ENCODE assay signal across 2 cellular contexts in genomic region chr2:104867351-104868080, GRCh38.
TF ChIP-seq lines count a peak whose summit lies in the region.

No MANE protein-coding gene starts in this region.

TF ChIP-seq in H1, 55 proteins besides CTCF, POLR2A, EP300 and RAD21:
- TF ChIP-seq RBBP5 (IDR thresholded peaks at IDR 0.05; ENCODE audit: borderline replicate concordance, low read depth, low read length) (no peak), CTBP2 (IDR thresholded peaks at IDR 0.05; ENCODE audit: borderline replicate concordance, insufficient read depth, insufficient read length, low read length) (peak; percentile 86), RNF2 (IDR thresholded peaks at IDR 0.05; ENCODE audit: borderline replicate concordance, low read depth, low read length, missing control alignments, poor library complexity, severe bottlenecking) (peak; percentile 41), KDM4A (IDR thresholded peaks at IDR 0.05; ENCODE audit: low read depth, low read length, severe bottlenecking) (peak; percentile 53), GTF2F1 (IDR thresholded peaks at IDR 0.05; ENCODE audit: borderline replicate concordance, low read depth, low read length) (no peak), EZH2 (IDR thresholded peaks at IDR 0.05; ENCODE audit: low read depth, low read length, severe bottlenecking) (peak; percentile 61)
TF ChIP-seq in H1: peak in this region for 4.

TF ChIP-seq in HepG2, 621 proteins besides CTCF, POLR2A, EP300 and RAD21:
- TF ChIP-seq ISX (CRISPR knock-in tag; conservative IDR thresholded peaks at IDR 0.05) (no peak), ZFYVE20 (CRISPR knock-in tag; IDR thresholded peaks at IDR 0.05; ENCODE audit: borderline replicate concordance, low read depth) (no peak), CBX1 (IDR thresholded peaks at IDR 0.05; ENCODE audit: low read depth) (no peak), ZNF260 (CRISPR knock-in tag; IDR thresholded peaks at IDR 0.05; ENCODE audit: borderline replicate concordance, low read depth) (no peak), HNRNPH1 (optimal IDR thresholded peaks at IDR 0.05; ENCODE audit: low read depth, low read length) (no peak), KLF16 (CRISPR knock-in tag; IDR thresholded peaks at IDR 0.05) (no peak), RXRA (CRISPR knock-in tag; IDR thresholded peaks at IDR 0.05) (no peak), NCOA1 (CRISPR knock-in tag; IDR thresholded peaks at IDR 0.05) (no peak), DRAP1 (CRISPR knock-in tag; IDR thresholded peaks at IDR 0.05) (no peak), KMT2B (CRISPR knock-in tag; IDR thresholded peaks at IDR 0.05) (no peak), NR1H2 (CRISPR knock-in tag; IDR thresholded peaks at IDR 0.05; ENCODE audit: borderline replicate concordance, low read depth) (no peak), NFATC3 (CRISPR knock-in tag; IDR thresholded peaks at IDR 0.05) (no peak), ZNF317 (CRISPR knock-in tag; IDR thresholded peaks at IDR 0.05) (no peak), TFDP1 (CRISPR knock-in tag; IDR thresholded peaks at IDR 0.05; ENCODE audit: borderline replicate concordance) (no peak), HNRNPLL (IDR thresholded peaks at IDR 0.05; ENCODE audit: low read depth, low read length, poor library complexity, severe bottlenecking) (no peak), ZNF670 (CRISPR knock-in tag; IDR thresholded peaks at IDR 0.05; ENCODE audit: borderline replicate concordance) (no peak), SRSF1 (optimal IDR thresholded peaks at IDR 0.05; ENCODE audit: low read depth, low read length) (no peak)
- TF ChIP-seq, protein P1, sequence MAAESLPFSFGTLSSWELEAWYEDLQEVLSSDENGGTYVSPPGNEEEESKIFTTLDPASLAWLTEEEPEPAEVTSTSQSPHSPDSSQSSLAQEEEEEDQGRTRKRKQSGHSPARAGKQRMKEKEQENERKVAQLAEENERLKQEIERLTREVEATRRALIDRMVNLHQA (CRISPR knock-in tag; IDR thresholded peaks at IDR 0.05): no peak
